In the genomic region with DNA sequence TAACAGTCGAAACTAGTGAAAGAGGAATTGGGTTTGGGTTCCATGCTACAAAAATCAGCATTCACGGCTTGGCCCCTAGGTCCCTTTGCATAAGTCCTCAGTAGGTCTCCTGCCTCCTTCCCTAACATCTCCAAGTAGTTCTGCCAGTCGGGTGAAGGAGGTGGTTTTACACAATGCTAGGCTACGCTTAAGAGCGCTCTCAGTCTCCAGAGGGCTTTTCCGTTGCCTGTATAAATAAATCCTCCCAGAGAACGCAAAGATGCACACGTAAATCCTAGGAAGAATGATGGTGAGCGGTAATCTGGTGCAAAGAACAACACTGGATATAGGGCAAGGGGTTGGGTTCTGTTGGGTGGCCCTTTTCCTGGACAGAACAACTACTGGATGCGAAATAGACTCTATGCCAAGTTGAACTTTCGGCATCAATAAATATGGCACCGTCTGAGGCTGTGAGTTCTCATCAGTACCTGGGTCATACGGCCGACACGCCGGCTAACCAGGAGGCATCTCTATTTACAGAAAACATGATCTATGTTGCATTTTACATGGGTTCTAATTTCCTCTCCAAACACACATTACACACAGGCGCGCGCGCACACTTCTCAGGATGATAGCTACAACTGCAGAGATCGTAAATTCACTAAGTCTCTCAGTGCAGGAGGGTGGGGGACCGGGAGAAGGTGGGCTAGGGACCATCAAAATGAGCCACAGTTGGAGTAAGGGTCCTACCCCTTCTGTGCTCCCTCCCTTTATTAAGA, we compare ENCODE assay signal across 1 cellular context.
TF ChIP-seq lines count a peak whose summit lies in the region.

No MANE protein-coding gene starts in this region.

TF ChIP-seq in HepG2, 621 proteins besides CTCF, POLR2A, EP300 and RAD21 (continued from another document):
- TF ChIP-seq ZNF441 (CRISPR knock-in tag; IDR thresholded peaks at IDR 0.05; ENCODE audit: borderline replicate concordance) (0 out of 2 replicates have a peak, but pooled peaks have one; percentile 32), MEIS2 (CRISPR knock-in tag; IDR thresholded peaks at IDR 0.05) (no peak), ZBTB7A (CRISPR knock-in tag; IDR thresholded peaks at IDR 0.05) (peak; percentile 26; the same call in 1 of the 2 replicates), ASH2L (IDR thresholded peaks at IDR 0.05; ENCODE audit: insufficient read length, low read depth, low read length) (peak; percentile 28), BCL6 (CRISPR knock-in tag; IDR thresholded peaks at IDR 0.05) (no peak), HOXA9 (CRISPR knock-in tag; IDR thresholded peaks at IDR 0.05; ENCODE audit: borderline replicate concordance) (0 out of 2 replicates have a peak, but pooled peaks have one; percentile 31), SMAD1 (CRISPR knock-in tag; IDR thresholded peaks at IDR 0.05; ENCODE audit: borderline replicate concordance, low read depth) (peak; percentile 13; the same call in 1 of the 2 replicates), ZNF644 (CRISPR knock-in tag; IDR thresholded peaks at IDR 0.05; ENCODE audit: low read depth) (0 out of 2 replicates have a peak, but pooled peaks have one; percentile 34)
- TF ChIP-seq, protein P1, sequence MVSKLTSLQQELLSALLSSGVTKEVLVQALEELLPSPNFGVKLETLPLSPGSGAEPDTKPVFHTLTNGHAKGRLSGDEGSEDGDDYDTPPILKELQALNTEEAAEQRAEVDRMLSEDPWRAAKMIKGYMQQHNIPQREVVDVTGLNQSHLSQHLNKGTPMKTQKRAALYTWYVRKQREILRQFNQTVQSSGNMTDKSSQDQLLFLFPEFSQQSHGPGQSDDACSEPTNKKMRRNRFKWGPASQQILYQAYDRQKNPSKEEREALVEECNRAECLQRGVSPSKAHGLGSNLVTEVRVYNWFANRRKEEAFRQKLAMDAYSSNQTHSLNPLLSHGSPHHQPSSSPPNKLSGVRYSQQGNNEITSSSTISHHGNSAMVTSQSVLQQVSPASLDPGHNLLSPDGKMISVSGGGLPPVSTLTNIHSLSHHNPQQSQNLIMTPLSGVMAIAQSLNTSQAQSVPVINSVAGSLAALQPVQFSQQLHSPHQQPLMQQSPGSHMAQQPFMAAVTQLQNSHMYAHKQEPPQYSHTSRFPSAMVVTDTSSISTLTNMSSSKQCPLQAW (CRISPR knock-in tag; IDR thresholded peaks at IDR 0.05), result 0 out of 2 replicates have a peak, but pooled peaks have one; percentile 61
- TF ChIP-seq, protein P2, sequence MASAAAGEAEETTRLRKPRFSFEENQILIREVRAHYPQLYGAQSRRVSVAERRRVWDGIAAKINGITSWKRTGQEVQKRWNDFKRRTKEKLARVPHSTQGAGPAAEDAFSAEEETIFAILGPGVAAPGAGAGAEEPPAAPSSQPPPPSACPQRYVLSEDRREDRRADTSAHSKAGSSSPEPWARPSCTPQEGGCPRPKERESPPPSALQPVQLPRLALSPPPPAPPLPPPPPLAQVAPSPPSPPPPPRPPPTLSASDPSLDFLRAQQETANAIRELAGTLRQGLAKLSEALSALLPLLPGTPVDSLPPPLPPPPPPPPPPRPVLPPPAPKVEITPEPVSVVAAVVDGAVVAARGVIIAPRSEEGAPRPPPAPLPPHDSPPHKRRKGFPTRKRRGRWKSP (CRISPR knock-in tag; IDR thresholded peaks at IDR 0.05), result 0 out of 2 replicates have a peak, but pooled peaks have one; percentile 1
